In the genomic region with DNA sequence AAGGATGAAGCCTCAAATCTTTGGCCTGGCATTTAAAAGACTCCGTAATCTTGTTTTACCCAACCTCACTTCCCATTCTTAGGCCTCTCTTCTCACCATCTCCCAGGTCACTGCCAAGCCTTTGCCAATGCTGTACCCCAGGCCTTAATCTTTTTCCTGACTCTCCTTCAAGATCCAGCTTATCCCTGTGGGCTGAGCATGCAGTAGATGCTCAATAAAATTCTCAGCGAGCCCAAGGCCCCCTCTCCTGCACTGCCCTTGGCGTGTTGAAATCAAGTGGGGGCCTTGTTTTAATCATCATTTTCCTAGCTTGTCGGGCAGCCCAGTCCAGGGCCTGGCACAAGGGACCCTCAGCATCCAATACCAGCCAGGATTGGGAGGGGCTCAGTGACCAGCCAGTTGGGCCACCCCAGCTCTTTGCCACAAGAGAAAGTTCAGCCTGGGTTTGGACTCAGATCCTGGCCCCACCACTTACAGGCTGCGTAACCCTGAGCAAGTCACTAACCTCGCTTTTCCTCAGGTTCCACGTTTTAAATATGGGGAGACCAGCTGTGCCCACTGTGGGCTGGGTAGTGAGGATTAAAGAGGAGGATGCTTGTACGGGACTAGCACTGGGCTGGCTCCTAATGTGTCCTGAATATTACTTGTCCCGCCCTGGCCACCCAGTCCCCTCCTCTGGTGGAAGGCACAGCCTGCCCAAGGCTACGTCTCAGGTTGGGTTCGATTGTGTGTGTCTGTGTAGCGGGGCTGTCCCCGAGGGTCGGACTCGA, we compare ENCODE assay signal across 1 cellular context.
TF ChIP-seq lines count a peak whose summit lies in the region.

No MANE protein-coding gene starts in this region.

TF ChIP-seq in HepG2, 621 proteins besides CTCF, POLR2A, EP300 and RAD21 (continued from another document and continues in another):
- TF ChIP-seq NCOA1 (CRISPR knock-in tag; IDR thresholded peaks at IDR 0.05) (no peak), ZFX (CRISPR knock-in tag; IDR thresholded peaks at IDR 0.05; ENCODE audit: low read depth) (no peak), AGO2 (optimal IDR thresholded peaks at IDR 0.05; ENCODE audit: low read depth, low read length) (peak; percentile 29), BCL3 (CRISPR knock-in tag; IDR thresholded peaks at IDR 0.05) (peak; percentile 67; the same call in 1 of the 2 replicates), MTERF4 (CRISPR knock-in tag; IDR thresholded peaks at IDR 0.05) (0 out of 2 replicates have a peak, but pooled peaks have one; percentile 26), ZMYM3 (CRISPR knock-in tag; IDR thresholded peaks at IDR 0.05) (0 out of 2 replicates have a peak, but pooled peaks have one; percentile 30), ZNF691 (CRISPR knock-in tag; IDR thresholded peaks at IDR 0.05; ENCODE audit: borderline replicate concordance, low read depth) (no peak), ZNF563 (CRISPR knock-in tag; IDR thresholded peaks at IDR 0.05) (no peak), CHCHD3 (CRISPR knock-in tag; IDR thresholded peaks at IDR 0.05) (0 out of 2 replicates have a peak, but pooled peaks have one; percentile 16), NRL (CRISPR knock-in tag; IDR thresholded peaks at IDR 0.05; ENCODE audit: borderline replicate concordance) (peak; percentile 50; the same call in 1 of the 2 replicates)
- TF ChIP-seq, protein P1, sequence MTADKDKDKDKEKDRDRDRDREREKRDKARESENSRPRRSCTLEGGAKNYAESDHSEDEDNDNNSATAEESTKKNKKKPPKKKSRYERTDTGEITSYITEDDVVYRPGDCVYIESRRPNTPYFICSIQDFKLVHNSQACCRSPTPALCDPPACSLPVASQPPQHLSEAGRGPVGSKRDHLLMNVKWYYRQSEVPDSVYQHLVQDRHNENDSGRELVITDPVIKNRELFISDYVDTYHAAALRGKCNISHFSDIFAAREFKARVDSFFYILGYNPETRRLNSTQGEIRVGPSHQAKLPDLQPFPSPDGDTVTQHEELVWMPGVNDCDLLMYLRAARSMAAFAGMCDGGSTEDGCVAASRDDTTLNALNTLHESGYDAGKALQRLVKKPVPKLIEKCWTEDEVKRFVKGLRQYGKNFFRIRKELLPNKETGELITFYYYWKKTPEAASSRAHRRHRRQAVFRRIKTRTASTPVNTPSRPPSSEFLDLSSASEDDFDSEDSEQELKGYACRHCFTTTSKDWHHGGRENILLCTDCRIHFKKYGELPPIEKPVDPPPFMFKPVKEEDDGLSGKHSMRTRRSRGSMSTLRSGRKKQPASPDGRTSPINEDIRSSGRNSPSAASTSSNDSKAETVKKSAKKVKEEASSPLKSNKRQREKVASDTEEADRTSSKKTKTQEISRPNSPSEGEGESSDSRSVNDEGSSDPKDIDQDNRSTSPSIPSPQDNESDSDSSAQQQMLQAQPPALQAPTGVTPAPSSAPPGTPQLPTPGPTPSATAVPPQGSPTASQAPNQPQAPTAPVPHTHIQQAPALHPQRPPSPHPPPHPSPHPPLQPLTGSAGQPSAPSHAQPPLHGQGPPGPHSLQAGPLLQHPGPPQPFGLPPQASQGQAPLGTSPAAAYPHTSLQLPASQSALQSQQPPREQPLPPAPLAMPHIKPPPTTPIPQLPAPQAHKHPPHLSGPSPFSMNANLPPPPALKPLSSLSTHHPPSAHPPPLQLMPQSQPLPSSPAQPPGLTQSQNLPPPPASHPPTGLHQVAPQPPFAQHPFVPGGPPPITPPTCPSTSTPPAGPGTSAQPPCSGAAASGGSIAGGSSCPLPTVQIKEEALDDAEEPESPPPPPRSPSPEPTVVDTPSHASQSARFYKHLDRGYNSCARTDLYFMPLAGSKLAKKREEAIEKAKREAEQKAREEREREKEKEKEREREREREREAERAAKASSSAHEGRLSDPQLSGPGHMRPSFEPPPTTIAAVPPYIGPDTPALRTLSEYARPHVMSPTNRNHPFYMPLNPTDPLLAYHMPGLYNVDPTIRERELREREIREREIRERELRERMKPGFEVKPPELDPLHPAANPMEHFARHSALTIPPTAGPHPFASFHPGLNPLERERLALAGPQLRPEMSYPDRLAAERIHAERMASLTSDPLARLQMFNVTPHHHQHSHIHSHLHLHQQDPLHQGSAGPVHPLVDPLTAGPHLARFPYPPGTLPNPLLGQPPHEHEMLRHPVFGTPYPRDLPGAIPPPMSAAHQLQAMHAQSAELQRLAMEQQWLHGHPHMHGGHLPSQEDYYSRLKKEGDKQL (CRISPR knock-in tag; IDR thresholded peaks at IDR 0.05; ENCODE audit: low read depth), result no peak
- TF ChIP-seq, protein P2, sequence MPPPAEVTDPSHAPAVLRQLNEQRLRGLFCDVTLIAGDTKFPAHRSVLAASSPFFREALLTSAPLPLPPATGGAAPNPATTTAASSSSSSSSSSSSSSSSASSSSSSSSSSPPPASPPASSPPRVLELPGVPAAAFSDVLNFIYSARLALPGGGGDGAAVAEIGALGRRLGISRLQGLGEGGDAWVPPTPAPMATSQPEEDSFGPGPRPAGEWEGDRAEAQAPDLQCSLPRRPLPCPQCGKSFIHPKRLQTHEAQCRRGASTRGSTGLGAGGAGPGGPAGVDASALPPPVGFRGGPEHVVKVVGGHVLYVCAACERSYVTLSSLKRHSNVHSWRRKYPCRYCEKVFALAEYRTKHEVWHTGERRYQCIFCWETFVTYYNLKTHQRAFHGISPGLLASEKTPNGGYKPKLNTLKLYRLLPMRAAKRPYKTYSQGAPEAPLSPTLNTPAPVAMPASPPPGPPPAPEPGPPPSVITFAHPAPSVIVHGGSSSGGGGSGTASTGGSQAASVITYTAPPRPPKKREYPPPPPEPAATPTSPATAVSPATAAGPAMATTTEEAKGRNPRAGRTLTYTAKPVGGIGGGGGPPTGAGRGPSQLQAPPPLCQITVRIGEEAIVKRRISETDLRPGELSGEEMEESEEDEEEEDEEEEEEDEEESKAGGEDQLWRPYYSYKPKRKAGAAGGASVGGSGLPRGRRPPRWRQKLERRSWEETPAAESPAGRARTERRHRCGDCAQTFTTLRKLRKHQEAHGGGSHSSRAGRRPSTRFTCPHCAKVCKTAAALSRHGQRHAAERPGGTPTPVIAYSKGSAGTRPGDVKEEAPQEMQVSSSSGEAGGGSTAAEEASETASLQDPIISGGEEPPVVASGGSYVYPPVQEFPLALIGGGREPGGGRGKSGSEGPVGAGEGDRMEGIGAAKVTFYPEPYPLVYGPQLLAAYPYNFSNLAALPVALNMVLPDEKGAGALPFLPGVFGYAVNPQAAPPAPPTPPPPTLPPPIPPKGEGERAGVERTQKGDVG (CRISPR knock-in tag; IDR thresholded peaks at IDR 0.05; ENCODE audit: borderline replicate concordance), result 0 out of 2 replicates have a peak, but pooled peaks have one; percentile 33
- TF ChIP-seq, protein P3, sequence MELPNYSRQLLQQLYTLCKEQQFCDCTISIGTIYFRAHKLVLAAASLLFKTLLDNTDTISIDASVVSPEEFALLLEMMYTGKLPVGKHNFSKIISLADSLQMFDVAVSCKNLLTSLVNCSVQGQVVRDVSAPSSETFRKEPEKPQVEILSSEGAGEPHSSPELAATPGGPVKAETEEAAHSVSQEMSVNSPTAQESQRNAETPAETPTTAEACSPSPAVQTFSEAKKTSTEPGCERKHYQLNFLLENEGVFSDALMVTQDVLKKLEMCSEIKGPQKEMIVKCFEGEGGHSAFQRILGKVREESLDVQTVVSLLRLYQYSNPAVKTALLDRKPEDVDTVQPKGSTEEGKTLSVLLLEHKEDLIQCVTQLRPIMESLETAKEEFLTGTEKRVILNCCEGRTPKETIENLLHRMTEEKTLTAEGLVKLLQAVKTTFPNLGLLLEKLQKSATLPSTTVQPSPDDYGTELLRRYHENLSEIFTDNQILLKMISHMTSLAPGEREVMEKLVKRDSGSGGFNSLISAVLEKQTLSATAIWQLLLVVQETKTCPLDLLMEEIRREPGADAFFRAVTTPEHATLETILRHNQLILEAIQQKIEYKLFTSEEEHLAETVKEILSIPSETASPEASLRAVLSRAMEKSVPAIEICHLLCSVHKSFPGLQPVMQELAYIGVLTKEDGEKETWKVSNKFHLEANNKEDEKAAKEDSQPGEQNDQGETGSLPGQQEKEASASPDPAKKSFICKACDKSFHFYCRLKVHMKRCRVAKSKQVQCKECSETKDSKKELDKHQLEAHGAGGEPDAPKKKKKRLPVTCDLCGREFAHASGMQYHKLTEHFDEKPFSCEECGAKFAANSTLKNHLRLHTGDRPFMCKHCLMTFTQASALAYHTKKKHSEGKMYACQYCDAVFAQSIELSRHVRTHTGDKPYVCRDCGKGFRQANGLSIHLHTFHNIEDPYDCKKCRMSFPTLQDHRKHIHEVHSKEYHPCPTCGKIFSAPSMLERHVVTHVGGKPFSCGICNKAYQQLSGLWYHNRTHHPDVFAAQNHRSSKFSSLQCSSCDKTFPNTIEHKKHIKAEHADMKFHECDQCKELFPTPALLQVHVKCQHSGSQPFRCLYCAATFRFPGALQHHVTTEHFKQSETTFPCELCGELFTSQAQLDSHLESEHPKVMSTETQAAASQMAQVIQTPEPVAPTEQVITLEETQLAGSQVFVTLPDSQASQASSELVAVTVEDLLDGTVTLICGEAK (IDR thresholded peaks at IDR 0.05), result no peak
- TF ChIP-seq, protein P3 (CRISPR knock-in tag; IDR thresholded peaks at IDR 0.05), result peak; percentile 47; the same call in 1 of the 2 replicates
- TF ChIP-seq, protein P4, sequence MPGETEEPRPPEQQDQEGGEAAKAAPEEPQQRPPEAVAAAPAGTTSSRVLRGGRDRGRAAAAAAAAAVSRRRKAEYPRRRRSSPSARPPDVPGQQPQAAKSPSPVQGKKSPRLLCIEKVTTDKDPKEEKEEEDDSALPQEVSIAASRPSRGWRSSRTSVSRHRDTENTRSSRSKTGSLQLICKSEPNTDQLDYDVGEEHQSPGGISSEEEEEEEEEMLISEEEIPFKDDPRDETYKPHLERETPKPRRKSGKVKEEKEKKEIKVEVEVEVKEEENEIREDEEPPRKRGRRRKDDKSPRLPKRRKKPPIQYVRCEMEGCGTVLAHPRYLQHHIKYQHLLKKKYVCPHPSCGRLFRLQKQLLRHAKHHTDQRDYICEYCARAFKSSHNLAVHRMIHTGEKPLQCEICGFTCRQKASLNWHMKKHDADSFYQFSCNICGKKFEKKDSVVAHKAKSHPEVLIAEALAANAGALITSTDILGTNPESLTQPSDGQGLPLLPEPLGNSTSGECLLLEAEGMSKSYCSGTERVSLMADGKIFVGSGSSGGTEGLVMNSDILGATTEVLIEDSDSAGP (CRISPR knock-in tag; IDR thresholded peaks at IDR 0.05; ENCODE audit: borderline replicate concordance), result peak; percentile 42; the same call in 1 of the 2 replicates
- TF ChIP-seq, protein P5, sequence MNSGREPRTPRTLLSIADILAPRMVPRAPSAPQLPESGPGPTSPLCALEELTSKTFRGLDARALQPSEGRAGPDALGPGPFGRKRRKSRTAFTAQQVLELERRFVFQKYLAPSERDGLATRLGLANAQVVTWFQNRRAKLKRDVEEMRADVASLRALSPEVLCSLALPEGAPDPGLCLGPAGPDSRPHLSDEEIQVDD (CRISPR knock-in tag; IDR thresholded peaks at IDR 0.05; ENCODE audit: borderline replicate concordance), result 0 out of 2 replicates have a peak, but pooled peaks have one; percentile 39
